In genomic region chr5:6829150-6829784, GRCh38 we compare ENCODE assay signal across 8 cellular contexts.
DNase-seq lines count a peak whose midpoint lies in the region; ATAC-seq and TF ChIP-seq lines count a peak whose summit lies in the region.

No MANE protein-coding gene starts in this region.

- CTCF ChIA-PET in HEK293T (lab: Yijun Ruan, JAX) = no interaction called here

- ATAC-seq in GM18499 (IDR thresholded peaks at IDR 0.05; ENCODE audit: insufficient read depth, unreplicated experiment) (peak; percentile 84), GM21723 (IDR thresholded peaks at IDR 0.05; ENCODE audit: unreplicated experiment) (peak; percentile 67)

- no peaks in the 10 kb centered on the region for H3K36me3 ChIP-seq in MG63

- no peaks in the 10 kb centered on the region; the same call in 1 of the 2 replicates for H3K27me3 ChIP-seq in MG63

- DNase-seq in MG63 (peak; percentile 39), kidney glomerular epithelial cell (lab: John Stamatoyannopoulos, UW) (peak; percentile 43), erythroblast (lab: John Stamatoyannopoulos, UW) (no peak), HEK293T (ENCODE audit: extremely low spot score) (no peak), NCI-H2171 treated with DMSO at 0.1 percent for 48 hours (lab: John Stamatoyannopoulos, UW) (no peak), NCI-H82 treated with DMSO at 0.1 percent for 48 hours (lab: John Stamatoyannopoulos, UW; ENCODE audit: unreplicated experiment) (no peak)

- no peak overlapping the region for H3K4me3 ChIP-seq in MG63

- POLR2A ChIA-PET in HEK293T (lab: Yijun Ruan, JAX) = no interaction called here

- no peak for TF ChIP-seq POLR2A in erythroblast (IDR thresholded peaks at IDR 0.05; ENCODE audit: low read length)

- no peaks in the 10 kb centered on the region for H3K9me3 ChIP-seq in MG63

TF ChIP-seq in HEK293T, 16 proteins besides CTCF, POLR2A, EP300 and RAD21:
- TF ChIP-seq PKNOX1 (IDR thresholded peaks at IDR 0.05) = no peak
- TF ChIP-seq ELF4 (IDR thresholded peaks at IDR 0.05) = no peak
- no peak for TF ChIP-seq LEF1 (IDR thresholded peaks at IDR 0.05; ENCODE audit: borderline replicate concordance)
- TF ChIP-seq HDGF (IDR thresholded peaks at IDR 0.05; ENCODE audit: borderline replicate concordance) = no peak
- no peak for TF ChIP-seq TARDBP (IDR thresholded peaks at IDR 0.05)
- TF ChIP-seq ZNF384 (IDR thresholded peaks at IDR 0.05) = no peak
- no peak for TF ChIP-seq SP1 (IDR thresholded peaks at IDR 0.05)
- no peak for TF ChIP-seq FOXK2 (IDR thresholded peaks at IDR 0.05)
- TF ChIP-seq NFRKB (IDR thresholded peaks at IDR 0.05) = no peak
- TF ChIP-seq BHLHE40 (IDR thresholded peaks at IDR 0.05; ENCODE audit: borderline replicate concordance) = no peak
- no peak for TF ChIP-seq FOXA1 (IDR thresholded peaks at IDR 0.05)
- TF ChIP-seq ARNT (IDR thresholded peaks at IDR 0.05) = no peak

Comparison
In these comparisons a context has a peak if more than half of its experiments do, and no peak if none do; other contexts are left out.
1. DNase-seq: peak in MG63 (single experiment) and kidney glomerular epithelial cell (single experiment); none in erythroblast (0 of 2), HEK293T (single experiment), NCI-H2171 treated with DMSO at 0.1 percent for 48 hours (single experiment) and NCI-H82 treated with DMSO at 0.1 percent for 48 hours (single experiment).